ENCODE assay signal across 19 cellular contexts in genomic region chr13:22031702-22032286, GRCh38.
A peak's percentile ranks its signal among the peaks of the same experiment; 100 is the strongest.
DNase-seq lines count a peak whose midpoint lies in the region; ATAC-seq, FAIRE-seq and TF ChIP-seq lines count a peak whose summit lies in the region.
"Had no signal": no experiment of that assay in that cellular context is flagged by ENCODE, and none has a peak within 500 bp of the region (broad histone marks: within the 10 kb centered on the region; RNA-seq: fewer than 3 reads in every experiment).

No MANE protein-coding gene starts in this region.

- no peak for FAIRE-seq in kidney (lab: Jason Lieb, UNC)
- FAIRE-seq: A549, HepG2 had no signal

- TF ChIP-seq CTCF in esophagus muscularis mucosa (IDR thresholded peaks at IDR 0.05) (no peak), kidney (IDR thresholded peaks at IDR 0.05; ENCODE audit: borderline replicate concordance, extremely low read depth, insufficient read depth) (no peak)

- H3K36me3 ChIP-seq in esophagus muscularis mucosa (no peaks in the 10 kb centered on the region), kidney (ENCODE audit: control insufficient read depth in 1 of 2, insufficient read depth in 2 of 2, low read length in 2 of 2) (no peaks in the 10 kb centered on the region)
- H3K36me3 ChIP-seq: BLaER1, HAP-1 had no signal

- TF ChIP-seq EP300 in esophagus muscularis mucosa (IDR thresholded peaks at IDR 0.05), result no peak

- no peak overlapping the region for H3K9ac ChIP-seq in kidney (ENCODE audit: low read length in 2 of 2)
- H3K9ac ChIP-seq: BLaER1, GM23248 had no signal

- H3K4me3 ChIP-seq in esophagus muscularis mucosa, result no peak overlapping the region
- no peak overlapping the region for H3K4me3 ChIP-seq in kidney (ENCODE audit: low read length in 2 of 2)
- H3K4me3 ChIP-seq: A549, BLaER1, GM23248, HAP-1 had no signal

- H3K27ac ChIP-seq in esophagus muscularis mucosa (replicated peaks in 1 of 4) (no peak overlapping the region), kidney (ENCODE audit: low read depth in 2 of 2, low read length in 2 of 2) (no peak overlapping the region)
- H3K27ac ChIP-seq: 22Rv1, A549, BLaER1, GM23248 had no signal

- in situ Hi-C loops in KBM-7 (cut with MboI; ENCODE audit: low pct_unique_long_range_greater_than_20kb, low sequenced_read_pairs), result no loop called here

- no peak for TF ChIP-seq POLR2A in esophagus muscularis mucosa (IDR thresholded peaks at IDR 0.05; ENCODE audit: low read depth)

- intact Hi-C loops in esophagus muscularis mucosa (cut with DNase I) (no loop called here), sciatic nerve (cut with DNase I) (no loop called here), kidney (cut with DNase I) (no loop called here)

- H3K27me3 ChIP-seq in esophagus muscularis mucosa, result no peaks in the 10 kb centered on the region
- H3K27me3 ChIP-seq: BLaER1 had no signal

- H3K9me3 ChIP-seq in esophagus muscularis mucosa (no peaks in the 10 kb centered on the region), kidney (ENCODE audit: control insufficient read depth in 1 of 2, low read length in 2 of 2) (no peaks in the 10 kb centered on the region)
- H3K9me3 ChIP-seq: A549, BLaER1, HAP-1 had no signal

- 55% methylated on average over 5 of the region's 5 CpGs for WGBS in esophagus muscularis mucosa

- DNase-seq in NCI-H1105 treated with DMSO at 0.1 percent for 48 hours (lab: John Stamatoyannopoulos, UW) (peak; percentile 12), NCI-H1105 (lab: John Stamatoyannopoulos, UW) (no peak), NCI-H69 (lab: John Stamatoyannopoulos, UW) (peak; percentile 28), esophagus muscularis mucosa (ENCODE audit: extremely low spot score) (peak; percentile 53), sciatic nerve (ENCODE audit: low spot score) (no peak), kidney (no peak), KBM-7 (no peak)
- DNase-seq: AML-193; Calu3; CD4-positive, alpha-beta memory T cell; DMS79 treated with DMSO at 0.1 percent for 48 hours; GF-D8; GM23248 had no signal

- ATAC-seq in sciatic nerve, result peak; percentile 52
- no peak for ATAC-seq in GM19463 (IDR thresholded peaks at IDR 0.05; ENCODE audit: unreplicated experiment)
- ATAC-seq: A549, HepG2 had no signal

- H3K4me1 ChIP-seq in esophagus muscularis mucosa (peaks cover 0 to 7% (median 0%) of the 10 kb centered on the region in 4 donors), kidney (ENCODE audit: control insufficient read depth in 1 of 2, insufficient read depth in 1 of 2, low read depth in 1 of 2, low read length in 2 of 2) (no peaks in the 10 kb centered on the region)
- H3K4me1 ChIP-seq: A549, BLaER1, HAP-1 had no signal

Comparison
In these comparisons a context has a peak if more than half of its experiments do, and no peak if none do; other contexts are left out.
1. DNase-seq: peak in NCI-H1105 treated with DMSO at 0.1 percent for 48 hours (single experiment), NCI-H69 (single experiment) and esophagus muscularis mucosa (single experiment); none in NCI-H1105 (single experiment), sciatic nerve (single experiment), kidney (single experiment) and KBM-7 (single experiment).